In the genomic region with DNA sequence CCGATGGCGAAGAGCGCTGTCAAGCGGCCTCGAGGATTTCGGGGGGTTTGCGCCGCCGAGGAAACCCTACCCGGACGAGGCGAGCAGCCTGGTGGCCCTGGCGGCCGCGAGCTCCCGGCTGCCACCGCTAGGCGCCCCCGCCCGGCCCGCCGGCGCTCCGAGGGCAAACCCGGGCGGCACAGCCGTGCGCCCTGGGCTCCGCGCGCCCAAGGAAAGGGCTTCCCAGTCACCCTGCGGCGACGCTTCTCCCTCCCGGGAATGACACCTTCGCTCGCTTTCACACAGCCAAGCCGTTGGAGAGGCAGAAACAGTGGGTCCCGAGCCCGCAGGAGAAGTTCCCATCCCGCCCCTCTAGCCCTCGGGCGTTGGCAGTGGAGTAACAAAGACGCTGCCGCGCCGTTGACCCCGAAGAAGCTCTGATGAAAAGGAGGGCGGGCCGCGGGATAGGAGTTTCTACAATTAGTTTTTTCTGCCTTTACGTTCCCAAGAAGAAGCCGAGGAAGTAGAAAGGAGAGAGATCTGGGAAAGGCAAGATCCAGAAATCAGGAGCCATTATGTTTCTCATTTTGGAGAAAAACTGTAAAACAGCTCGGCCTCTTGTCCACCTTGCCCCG, we compare ENCODE assay signal across 9 cellular contexts.
A peak's percentile ranks its signal among the peaks of the same experiment; 100 is the strongest.
DNase-seq lines count a peak whose midpoint lies in the region; ATAC-seq, FAIRE-seq and TF ChIP-seq lines count a peak whose summit lies in the region.
"Had no signal": no experiment of that assay in that cellular context is flagged by ENCODE, and none has a peak within 500 bp of the region (broad histone marks: within the 10 kb centered on the region; RNA-seq: fewer than 3 reads in every experiment).

No MANE protein-coding gene starts in this region.

- DNase-seq in D721Med (ENCODE audit: insufficient read length, low spot score): peak; percentile 68
- no peak for DNase-seq in effector memory CD8-positive, alpha-beta T cell
- DNase-seq in NCI-H2107 treated with DMSO at 0.1 percent for 48 hours (lab: John Stamatoyannopoulos, UW; ENCODE audit: unreplicated experiment): no peak
- DNase-seq in NCI-H2171 (lab: John Stamatoyannopoulos, UW): no peak

- peak overlapping the region; percentile 52 for H2AFZ ChIP-seq in neuron (ENCODE audit: low read depth, low read length)

- no peak for FAIRE-seq in D721Med (lab: Jason Lieb, UNC)

- H3K4me3 ChIP-seq in HUES64 (ENCODE audit: low read length) (peak overlapping the region; percentile 39), neuron (ENCODE audit: low read length) (no peak overlapping the region)

- H3K36me3 ChIP-seq in HUES64 (ENCODE audit: insufficient read depth, low read length) (no peaks in the 10 kb centered on the region), neuron (ENCODE audit: insufficient read depth, low read length) (no peaks in the 10 kb centered on the region)

- no peak for TF ChIP-seq CTCF in D721Med (IDR thresholded peaks at IDR 0.05; ENCODE audit: insufficient read depth, missing control alignments)

- peaks cover 0 to 2% of the 10 kb centered on the region in 2 donors for H3K9me3 Mint-ChIP-seq in effector memory CD8-positive, alpha-beta T cell

- H3K27me3 Mint-ChIP-seq in effector memory CD8-positive, alpha-beta T cell: peaks cover 91 to 100% of the 10 kb centered on the region in 2 donors

- peak overlapping the region; percentile 31 to 39 for H3K4me3 Mint-ChIP-seq in effector memory CD8-positive, alpha-beta T cell

- peaks cover 15 to 18% of the 10 kb centered on the region in 2 donors for H3K4me1 Mint-ChIP-seq in effector memory CD8-positive, alpha-beta T cell (ENCODE audit: low read depth in 2 of 2)

- H3K9me3 ChIP-seq in HUES64 (ENCODE audit: insufficient read depth, low read depth, low read length) (no peaks in the 10 kb centered on the region), neuron (ENCODE audit: low read length) (peaks cover 3% of the 10 kb centered on the region)

- under 1% methylated on average over 55 of the region's 55 CpGs for WGBS in HUES64

- peaks cover 100% of the 10 kb centered on the region for H3K27me3 ChIP-seq in HUES64 (ENCODE audit: insufficient read depth, low read length)
- H3K27me3 ChIP-seq in neuron (ENCODE audit: insufficient read depth, low read length): peaks cover 93% of the 10 kb centered on the region

- ATAC-seq in effector memory CD8-positive, alpha-beta T cell (replicated peaks): peak; percentile 31
- ATAC-seq in GM19452 (IDR thresholded peaks at IDR 0.05; ENCODE audit: unreplicated experiment) (no peak), GM21515 (IDR thresholded peaks at IDR 0.05; ENCODE audit: unreplicated experiment) (no peak)

- peaks cover 13% of the 10 kb centered on the region for H3K36me3 Mint-ChIP-seq in effector memory CD8-positive, alpha-beta T cell (ENCODE audit: insufficient read depth)

- no peak overlapping the region for H3K27ac Mint-ChIP-seq in effector memory CD8-positive, alpha-beta T cell

- no peak overlapping the region for H3K9ac ChIP-seq in HUES64 (ENCODE audit: low read depth, low read length)

- no peak overlapping the region for H3K27ac ChIP-seq in HUES64 (ENCODE audit: low read depth, low read length)
- H3K27ac ChIP-seq: epithelial cell of prostate had no signal

- peaks cover 19% of the 10 kb centered on the region for H3K4me1 ChIP-seq in HUES64 (ENCODE audit: insufficient read depth, low read length)
- H3K4me1 ChIP-seq in neuron (ENCODE audit: insufficient read depth, low read length): peaks cover 6% of the 10 kb centered on the region
